In the genomic region with DNA sequence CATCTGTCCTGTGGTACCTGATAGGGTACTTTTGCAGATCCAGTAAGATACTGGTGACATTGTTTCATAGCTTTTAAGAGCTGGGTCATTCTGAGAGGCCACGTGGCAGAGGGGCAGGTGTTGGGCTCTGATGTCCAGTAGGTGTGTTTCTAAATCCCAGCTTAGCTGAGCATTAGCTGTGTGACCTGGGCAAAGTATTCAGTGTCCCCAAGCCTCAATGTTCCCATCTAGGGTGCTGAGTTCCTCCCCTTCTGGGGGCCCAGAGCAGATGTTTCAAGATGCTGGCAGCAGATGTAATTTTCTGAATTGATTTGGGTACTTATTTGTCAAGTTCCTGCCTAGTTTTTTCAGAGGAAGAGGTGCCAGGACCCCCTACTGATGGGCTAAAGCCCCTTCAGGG, we compare ENCODE assay signal across 12 cellular contexts. TPM values are rescaled to one million over a fixed set of nuclear protein-coding genes. Genes with fewer than 3 reads are reported as not detected.
DNase-seq lines count a peak whose midpoint lies in the region; ATAC-seq, FAIRE-seq and TF ChIP-seq lines count a peak whose summit lies in the region.
"Had no signal": no experiment of that assay in that cellular context is flagged by ENCODE, and none has a peak within 500 bp of the region (broad histone marks: within the 10 kb centered on the region; RNA-seq: fewer than 3 reads in every experiment).

No MANE protein-coding gene starts in this region.

- ATAC-seq in right lobe of liver (no peak), HepG2 (no peak), esophagus mucosa (no peak), HG03460 (IDR thresholded peaks at IDR 0.05; ENCODE audit: unreplicated experiment) (no peak), GM19397 (IDR thresholded peaks at IDR 0.05; ENCODE audit: unreplicated experiment) (no peak)

- H3K27ac ChIP-seq in right lobe of liver (peak overlapping the region in 2 of 3 donors; percentile 30 to 47), HepG2 (ENCODE audit: extremely low read length, insufficient read depth, low read length) (no peak overlapping the region), parathyroid adenoma (peak overlapping the region; percentile 94)

- no peaks in the 10 kb centered on the region for H3K36me3 ChIP-seq in right lobe of liver
- H3K36me3 ChIP-seq in HepG2 (replicated peaks in 1 of 2; ENCODE audit: control insufficient read depth in 1 of 2, insufficient read depth in 2 of 2, low read length in 2 of 2), result no peaks in the 10 kb centered on the region
- no peaks in the 10 kb centered on the region for H3K36me3 ChIP-seq in parathyroid adenoma (ENCODE audit: control insufficient read depth, insufficient read depth, low read length)
- H3K36me3 ChIP-seq: BE2C had no signal

- no TSS peak for BruUV-seq in HepG2 (replicated peaks; lab: Mats Ljungman, UMichigan)

- H3K27me3 ChIP-seq in right lobe of liver, result no peaks in the 10 kb centered on the region
- H3K27me3 ChIP-seq in HepG2 (ENCODE audit: control insufficient read depth in 1 of 2, insufficient read depth in 2 of 2, low read length in 2 of 2), result peaks cover 2 to 57% of the 10 kb centered on the region in 2 experiments; a peak in 3 of 5 replicates
- H3K27me3 ChIP-seq in parathyroid adenoma (ENCODE audit: control insufficient read depth, insufficient read depth, low read length), result no peaks in the 10 kb centered on the region
- H3K27me3 ChIP-seq: BE2C had no signal

- POLR2A ChIA-PET in HepG2 (lab: Yijun Ruan, JAX), result no interaction called here

- H3K4me2 ChIP-seq in HepG2 (ENCODE audit: low read depth, low read length), result no peak overlapping the region
- H3K4me2 ChIP-seq in parathyroid adenoma (ENCODE audit: low read length), result no peak overlapping the region

- no peaks in the 10 kb centered on the region for H3K79me2 ChIP-seq in HepG2 (ENCODE audit: insufficient read depth, low read length)
- no peaks in the 10 kb centered on the region for H3K79me2 ChIP-seq in parathyroid adenoma

- H3K9ac ChIP-seq in HepG2 (ENCODE audit: insufficient read depth, low read depth, low read length), result no peak overlapping the region
- no peak overlapping the region for H3K9ac ChIP-seq in parathyroid adenoma

- in situ Hi-C loops in HepG2 (cut with HindIII; ENCODE audit: extremely low pct_ligation_motif_present, low pct_unique_long_range_greater_than_20kb), result no loop called here

- no peak for FAIRE-seq in HepG2 (lab: Jason Lieb, UNC)

- no peaks in the 10 kb centered on the region for H4K20me1 ChIP-seq in HepG2 (ENCODE audit: insufficient read depth, low read length)

- TF ChIP-seq POLR2A in right lobe of liver (IDR thresholded peaks at IDR 0.05), result no peak
- no peak for TF ChIP-seq POLR2A in HepG2 (IDR thresholded peaks at IDR 0.05; ENCODE audit: insufficient read depth in 1 of 2, low read depth in 2 of 2, low read length in 2 of 2)

- no peak overlapping the region for H2AFZ ChIP-seq in HepG2 (ENCODE audit: low read length)
- no peak overlapping the region for H2AFZ ChIP-seq in parathyroid adenoma

- no peak overlapping the region for H3K4me3 ChIP-seq in right lobe of liver
- H3K4me3 ChIP-seq in HepG2 (replicated peaks in 1 of 3; ENCODE audit: insufficient read depth in 1 of 3, low read depth in 2 of 3, low read length in 3 of 3), result no peak overlapping the region
- H3K4me3 ChIP-seq in parathyroid adenoma (ENCODE audit: low read depth, low read length), result no peak overlapping the region

- TF ChIP-seq CTCF in right lobe of liver (IDR thresholded peaks at IDR 0.05), result no peak
- no peak for TF ChIP-seq CTCF in HepG2 (CRISPR knock-in tag; IDR thresholded peaks at IDR 0.05)
- TF ChIP-seq CTCF in parathyroid adenoma (IDR thresholded peaks at IDR 0.05), result no peak

- H3K9me3 ChIP-seq in right lobe of liver (no peaks in the 10 kb centered on the region), HepG2 (ENCODE audit: low read length) (no peaks in the 10 kb centered on the region), parathyroid adenoma (ENCODE audit: control insufficient read depth, low read length) (no peaks in the 10 kb centered on the region)
- H3K9me3 ChIP-seq: BE2C had no signal

- DNase-seq in right lobe of liver (no peak), HepG2 (ENCODE audit: low spot score) (no peak), NCI-H2196 treated with DMSO at 0.1 percent for 48 hours (lab: John Stamatoyannopoulos, UW; ENCODE audit: unreplicated experiment) (peak; percentile 44)
- DNase-seq: BE2C, DMS 273 treated with DMSO at 0.1 percent for 48 hours, NCI-H1436, NCI-H446 treated with DMSO at 0.1 percent for 48 hours had no signal

- no peak for TF ChIP-seq RAD21 in HepG2 (CRISPR knock-in tag; IDR thresholded peaks at IDR 0.05)

- no CpG with 5 or more reads among the region's 1 CpG for WGBS in right lobe of liver (ENCODE audit: insufficient coverage, low coverage, low lambda C conversion rate, missing lambda C conversion rate)
- 0% methylated on average over 1 of the region's 1 CpG for WGBS in HepG2 (ENCODE audit: low lambda C conversion rate)

- TF ChIP-seq EP300 in HepG2 (IDR thresholded peaks at IDR 0.05; ENCODE audit: low read depth in 2 of 2, low read length in 2 of 2) (no peak), HepG2 (CRISPR knock-in tag; IDR thresholded peaks at IDR 0.05; ENCODE audit: borderline replicate concordance) (no peak)

- CTCF ChIA-PET in HepG2 (lab: Yijun Ruan, JAX; ENCODE audit: low intra/inter-chr PET ratio, low total read pairs), result no interaction called here

- H3K4me1 ChIP-seq in right lobe of liver (peaks cover 0 to 28% (median 11%) of the 10 kb centered on the region in 4 donors), HepG2 (ENCODE audit: insufficient read depth, low read length) (peaks cover 18% of the 10 kb centered on the region), parathyroid adenoma (peaks cover 69% of the 10 kb centered on the region)

- intact Hi-C loops in right lobe of liver (cut with DNase I) (no loop called here), HepG2 (cut with micrococcal nuclease; ENCODE audit: unreplicated experiment) (no loop called here)

TF ChIP-seq in HepG2, 621 proteins besides CTCF, POLR2A, EP300 and RAD21:
- TF ChIP-seq NFYC (CRISPR knock-in tag; IDR thresholded peaks at IDR 0.05), result no peak
TF ChIP-seq in HepG2: peak in this region for 0.

RNA-seq across cellular contexts. Expression of a gene that starts 52.9 kb away (rescaled TPM):
- total RNA-seq in right lobe of liver, result 1 to 10 TPM in 2 of 6 experiments, under 1 TPM in 3, not detected in 1; 0.10 to 1.6 (median 0.83) TPM
- not detected in 2 replicates for total RNA-seq in HepG2 (2016; rRNA removed; fragmentation: Illumina TruSeq; extraction: Trizol)
- total RNA-seq in HepG2 (2016; cell fraction: cytosol; rRNA removed; fragmentation: Illumina TruSeq; extraction: Trizol; ENCODE audit: low read depth), result not detected in 2 replicates
- total RNA-seq in HepG2 (2016; cell fraction: insoluble cytoplasmic fraction; rRNA removed; fragmentation: Illumina TruSeq; extraction: Trizol), result not detected in 2 replicates
- total RNA-seq in HepG2 (2016; cell fraction: membrane; rRNA removed; fragmentation: Illumina TruSeq; extraction: Trizol), result not detected in 2 replicates
- total RNA-seq in HepG2 (2016; cell fraction: nucleus; rRNA removed; fragmentation: Illumina TruSeq; extraction: Trizol), result not detected in 2 replicates
- 0.01 TPM in 1 of 2 replicates, not detected in the other for polyA plus RNA-seq in HepG2 (2011; rRNA removed)
- 0.01 and 0.03 TPM in 2 replicates for polyA plus RNA-seq in HepG2 (2011; cell fraction: cytosol; rRNA removed)
- polyA plus RNA-seq in HepG2 (2011; cell fraction: nucleus; rRNA removed), result 0.14 and 0.18 TPM in 2 replicates
- polyA plus RNA-seq in HepG2 (2012), result 0.08 and 0.13 TPM in 2 replicates
- polyA plus RNA-seq in HepG2 (2016; cell fraction: cytosol; fragmentation: Illumina TruSeq; extraction: Trizol; ENCODE audit: low read depth), result not detected in 2 replicates
- not detected in 2 replicates for polyA plus RNA-seq in HepG2 (2016; cell fraction: insoluble cytoplasmic fraction; fragmentation: Illumina TruSeq; extraction: Trizol; ENCODE audit: low read depth)
- not detected in 2 replicates for polyA plus RNA-seq in HepG2 (2016; cell fraction: membrane; fragmentation: Illumina TruSeq; extraction: Trizol; ENCODE audit: low read depth)
- polyA plus RNA-seq in HepG2 (2016; cell fraction: nucleus; fragmentation: Illumina TruSeq; extraction: Trizol; ENCODE audit: insufficient read depth, low read depth), result not detected in 2 replicates
- polyA minus RNA-seq in HepG2 (2011; rRNA and poly(A)+ RNA removed; ENCODE audit: low replicate concordance), result 10.5 TPM in 1 of 2 replicates, not detected in the other
- polyA minus RNA-seq in HepG2 (2011; cell fraction: cytosol; rRNA and poly(A)+ RNA removed), result 0.18 TPM in 1 of 2 replicates, not detected in the other
- not detected in 2 replicates for polyA minus RNA-seq in HepG2 (2011; cell fraction: nucleus; rRNA and poly(A)+ RNA removed)
- total RNA-seq in esophagus mucosa, result 0.16 TPM
- total RNA-seq: HT1080 had no signal
